In the genomic region with DNA sequence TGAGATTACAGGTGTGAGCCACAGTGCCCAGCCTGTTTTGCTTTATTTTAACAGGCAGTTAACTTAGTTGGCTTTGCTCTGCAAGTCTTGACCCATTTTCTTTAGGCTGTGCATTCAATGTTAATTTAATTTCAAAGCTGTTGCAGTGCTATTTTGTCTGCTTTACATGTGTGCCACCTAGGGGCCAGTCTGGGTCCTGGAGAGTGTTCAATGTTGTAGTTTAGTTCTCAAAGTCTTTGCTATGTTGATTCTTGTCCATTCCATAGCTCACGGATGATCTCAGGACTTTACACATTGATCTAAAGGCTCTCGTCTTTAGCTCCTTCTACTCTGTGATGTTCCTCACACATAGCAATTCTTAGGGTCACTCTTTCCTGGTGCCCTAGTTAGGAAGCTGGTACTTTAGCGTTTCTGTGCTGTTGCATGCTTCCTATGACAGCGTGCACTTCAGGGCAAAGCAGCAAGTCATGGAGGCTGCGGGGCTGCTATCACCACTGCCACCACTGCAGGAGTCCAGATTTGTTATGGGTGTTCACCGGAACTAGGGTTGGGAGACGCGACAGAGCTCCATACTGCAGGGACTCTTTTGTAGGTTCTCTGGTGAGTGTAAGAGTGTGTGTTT, we compare ENCODE assay signal across 8 cellular contexts. TPM values are rescaled to one million over a fixed set of nuclear protein-coding genes. Genes with fewer than 3 reads are reported as not detected.
A peak's percentile ranks its signal among the peaks of the same experiment; 100 is the strongest.
DNase-seq lines count a peak whose midpoint lies in the region; ATAC-seq and TF ChIP-seq lines count a peak whose summit lies in the region.

No MANE protein-coding gene starts in this region.

- intact Hi-C loops in lower leg skin (cut with DNase I; ENCODE audit: low total_unique reads), result no loop called here

- peak; percentile 8 for DNase-seq in activated T-cell treated with anti-CD3 and anti-CD28 coated beads, Interleukin-2, amount 50 U/mL, for 4 hours
- DNase-seq in activated T-cell treated with anti-CD3 and anti-CD28 coated beads, Interleukin-2, amount 50 U/mL, for 1 hour, result no peak
- DNase-seq in HFFc6 (peak; percentile 64), SHP77 (lab: John Stamatoyannopoulos, UW) (peak; percentile 48 to 49), cerebellar cortex (ENCODE audit: low spot score) (peak; percentile 40), NCI-H2029 treated with DMSO at 0.1 percent for 48 hours (lab: John Stamatoyannopoulos, UW) (no peak), lower leg skin (ENCODE audit: low spot score in 2 of 2) (no peak)

- H3K4me3 ChIP-seq in lower leg skin (ENCODE audit: low read depth, poor library complexity, severe bottlenecking), result no peak overlapping the region

- no peak overlapping the region for H3K4me3 Mint-ChIP-seq in activated T-cell treated with anti-CD3 and anti-CD28 coated beads, Interleukin-2, amount 50 U/mL, for 4 hours
- no peak overlapping the region for H3K4me3 Mint-ChIP-seq in HFFc6
- H3K4me3 Mint-ChIP-seq in nephron, result no peak overlapping the region

- no peaks in the 10 kb centered on the region for H3K4me1 Mint-ChIP-seq in activated T-cell treated with anti-CD3 and anti-CD28 coated beads, Interleukin-2, amount 50 U/mL, for 4 hours (ENCODE audit: low read depth)
- H3K4me1 Mint-ChIP-seq in HFFc6 (ENCODE audit: low read depth), result peaks cover 22% of the 10 kb centered on the region
- no peaks in the 10 kb centered on the region for H3K4me1 Mint-ChIP-seq in nephron

- no peaks in the 10 kb centered on the region for H3K9me3 Mint-ChIP-seq in activated T-cell treated with anti-CD3 and anti-CD28 coated beads, Interleukin-2, amount 50 U/mL, for 4 hours
- H3K9me3 Mint-ChIP-seq in HFFc6 (no peaks in the 10 kb centered on the region), nephron (peaks cover 3% of the 10 kb centered on the region)

- TF ChIP-seq CTCF in HFFc6 (IDR thresholded peaks at IDR 0.05), result peak; percentile 87
- peak; percentile 35 to 63 (median 40) for TF ChIP-seq CTCF in nephron (IDR thresholded peaks at IDR 0.05; ENCODE audit: unreplicated experiment in 3 of 3)
- TF ChIP-seq CTCF in lower leg skin (IDR thresholded peaks at IDR 0.05), result no peak

- no peak overlapping the region for H3K27ac Mint-ChIP-seq in HFFc6
- H3K27ac Mint-ChIP-seq in nephron, result no peak overlapping the region

- WGBS in lower leg skin, 2 donors, result 83 to 88% methylated on average over 8 of the region's 8 CpGs

- no peak for ATAC-seq in activated T-cell treated with anti-CD3 and anti-CD28 coated beads, Interleukin-2, amount 50 U/mL, for 4 hours

- peaks cover 18% of the 10 kb centered on the region for H3K27me3 Mint-ChIP-seq in activated T-cell treated with anti-CD3 and anti-CD28 coated beads, Interleukin-2, amount 50 U/mL, for 4 hours (ENCODE audit: low read depth)
- peaks cover 4% of the 10 kb centered on the region; the same call in 1 of the 2 replicates for H3K27me3 Mint-ChIP-seq in HFFc6 (ENCODE audit: insufficient read depth)
- peaks cover 4% of the 10 kb centered on the region for H3K27me3 Mint-ChIP-seq in nephron (ENCODE audit: low read depth)

- H3K36me3 Mint-ChIP-seq in activated T-cell treated with anti-CD3 and anti-CD28 coated beads, Interleukin-2, amount 50 U/mL, for 4 hours (ENCODE audit: insufficient read depth), result no peaks in the 10 kb centered on the region
- no peaks in the 10 kb centered on the region for H3K36me3 Mint-ChIP-seq in HFFc6 (ENCODE audit: low read depth)
- no peaks in the 10 kb centered on the region for H3K36me3 Mint-ChIP-seq in nephron (ENCODE audit: low read depth)

- TF ChIP-seq POLR2A in lower leg skin (IDR thresholded peaks at IDR 0.05), result no peak

RNA-seq across cellular contexts. Expression of a gene that starts 16.4 kb away (rescaled TPM):
- under 1 TPM in 2 of 3 donors, not detected in 1; 0.08 TPM for total RNA-seq in activated T-cell treated with anti-CD3 and anti-CD28 coated beads, Interleukin-2, amount 50 U/mL, for 4 hours
- total RNA-seq in HFFc6 (2021; fragmentation: NEBNext Ultra II Directional; extraction: Animal tissue kit (Norgen Biotek cat#: 25700)), result under 1 TPM in 5 of 6 experiments, not detected in 1; 0.02 to 0.08 (median 0.05) TPM
- total RNA-seq in lower leg skin, result 1 to 10 TPM in 1 of 4 donors, under 1 TPM in 3; 0.08 to 1.7 (median 0.52) TPM

Comparison
In these comparisons a context has a peak if more than half of its experiments do, and no peak if none do; other contexts are left out.
1. DNase-seq: peak in activated T-cell treated with anti-CD3 and anti-CD28 coated beads, Interleukin-2, amount 50 U/mL, for 4 hours (single experiment), HFFc6 (single experiment), SHP77 (2 of 2) and cerebellar cortex (single experiment); none in activated T-cell treated with anti-CD3 and anti-CD28 coated beads, Interleukin-2, amount 50 U/mL, for 1 hour (single experiment), NCI-H2029 treated with DMSO at 0.1 percent for 48 hours (single experiment) and lower leg skin (0 of 2).
2. CTCF ChIP-seq: peak in HFFc6 (single experiment) and nephron (3 of 3); none in lower leg skin (0 of 3).